In the genomic region with DNA sequence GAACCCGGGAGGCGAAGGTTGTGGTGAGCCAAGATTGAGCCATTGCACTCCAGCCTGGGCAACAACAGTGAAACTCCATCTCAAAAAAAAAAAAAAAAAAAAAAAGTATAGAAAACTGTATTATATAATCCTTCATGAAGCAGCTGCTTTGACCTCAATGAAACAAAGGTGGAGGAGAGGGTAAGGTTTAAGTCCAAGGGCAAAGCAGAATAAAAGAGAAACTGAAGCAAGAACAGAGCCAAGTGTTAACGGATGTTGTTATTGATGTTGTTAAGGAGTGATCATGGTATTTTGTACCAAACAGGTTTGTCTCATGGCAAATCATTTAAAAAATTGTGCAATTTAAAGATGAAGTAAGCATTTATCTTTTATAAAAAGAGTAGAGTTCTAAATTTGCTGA, we compare ENCODE assay signal across 1 cellular context.
TF ChIP-seq lines count a peak whose summit lies in the region.

No MANE protein-coding gene starts in this region.

TF ChIP-seq in liver, 16 proteins besides CTCF, POLR2A, EP300 and RAD21 (continued from another document):
- TF ChIP-seq, protein P1, sequence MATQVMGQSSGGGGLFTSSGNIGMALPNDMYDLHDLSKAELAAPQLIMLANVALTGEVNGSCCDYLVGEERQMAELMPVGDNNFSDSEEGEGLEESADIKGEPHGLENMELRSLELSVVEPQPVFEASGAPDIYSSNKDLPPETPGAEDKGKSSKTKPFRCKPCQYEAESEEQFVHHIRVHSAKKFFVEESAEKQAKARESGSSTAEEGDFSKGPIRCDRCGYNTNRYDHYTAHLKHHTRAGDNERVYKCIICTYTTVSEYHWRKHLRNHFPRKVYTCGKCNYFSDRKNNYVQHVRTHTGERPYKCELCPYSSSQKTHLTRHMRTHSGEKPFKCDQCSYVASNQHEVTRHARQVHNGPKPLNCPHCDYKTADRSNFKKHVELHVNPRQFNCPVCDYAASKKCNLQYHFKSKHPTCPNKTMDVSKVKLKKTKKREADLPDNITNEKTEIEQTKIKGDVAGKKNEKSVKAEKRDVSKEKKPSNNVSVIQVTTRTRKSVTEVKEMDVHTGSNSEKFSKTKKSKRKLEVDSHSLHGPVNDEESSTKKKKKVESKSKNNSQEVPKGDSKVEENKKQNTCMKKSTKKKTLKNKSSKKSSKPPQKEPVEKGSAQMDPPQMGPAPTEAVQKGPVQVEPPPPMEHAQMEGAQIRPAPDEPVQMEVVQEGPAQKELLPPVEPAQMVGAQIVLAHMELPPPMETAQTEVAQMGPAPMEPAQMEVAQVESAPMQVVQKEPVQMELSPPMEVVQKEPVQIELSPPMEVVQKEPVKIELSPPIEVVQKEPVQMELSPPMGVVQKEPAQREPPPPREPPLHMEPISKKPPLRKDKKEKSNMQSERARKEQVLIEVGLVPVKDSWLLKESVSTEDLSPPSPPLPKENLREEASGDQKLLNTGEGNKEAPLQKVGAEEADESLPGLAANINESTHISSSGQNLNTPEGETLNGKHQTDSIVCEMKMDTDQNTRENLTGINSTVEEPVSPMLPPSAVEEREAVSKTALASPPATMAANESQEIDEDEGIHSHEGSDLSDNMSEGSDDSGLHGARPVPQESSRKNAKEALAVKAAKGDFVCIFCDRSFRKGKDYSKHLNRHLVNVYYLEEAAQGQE (IDR thresholded peaks at IDR 0.05), result peak; percentile 18
- TF ChIP-seq HNF4A (conservative IDR thresholded peaks at IDR 0.05) (peak; percentile 72 to 78), HNF4G (IDR thresholded peaks at IDR 0.05) (peak; percentile 49)
